Comparison of ENCODE assay signal across 1 cellular context in the genomic region with DNA sequence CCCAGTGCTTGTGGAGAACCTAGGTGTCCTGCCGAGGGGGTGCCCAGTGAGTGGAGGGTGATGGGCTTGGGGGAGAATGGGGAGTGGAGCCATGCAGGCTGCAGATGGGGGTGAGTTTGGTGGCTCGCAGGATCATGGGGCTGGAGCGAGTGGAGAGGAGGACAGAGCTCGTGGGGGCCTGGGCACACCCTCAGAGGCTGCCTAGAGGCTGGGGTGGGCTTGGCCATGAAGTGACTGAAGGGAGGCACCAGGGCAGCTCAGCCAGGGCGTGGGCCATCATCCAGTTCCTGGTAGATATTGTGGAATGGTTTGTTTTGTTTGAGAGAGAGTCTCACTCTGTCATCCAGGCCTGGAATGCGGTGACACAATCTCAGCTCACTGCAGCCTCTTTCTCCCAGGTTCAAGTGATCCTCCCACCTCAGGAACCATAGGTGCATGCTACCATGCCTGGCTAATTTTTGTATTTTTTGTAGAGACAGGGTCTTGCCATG.
TF ChIP-seq lines count a peak whose summit lies in the region.

No MANE protein-coding gene starts in this region.

TF ChIP-seq in IMR-90, 13 proteins besides CTCF, POLR2A, EP300 and RAD21:
- TF ChIP-seq CEBPB (IDR thresholded peaks at IDR 0.05; ENCODE audit: low read depth, low read length) (0 out of 2 replicates have a peak, but pooled peaks have one; percentile 21), CHD1 (IDR thresholded peaks at IDR 0.05; ENCODE audit: low read depth, low read length) (no peak)
